ENCODE assay signal across 18 cellular contexts in the genomic region with DNA sequence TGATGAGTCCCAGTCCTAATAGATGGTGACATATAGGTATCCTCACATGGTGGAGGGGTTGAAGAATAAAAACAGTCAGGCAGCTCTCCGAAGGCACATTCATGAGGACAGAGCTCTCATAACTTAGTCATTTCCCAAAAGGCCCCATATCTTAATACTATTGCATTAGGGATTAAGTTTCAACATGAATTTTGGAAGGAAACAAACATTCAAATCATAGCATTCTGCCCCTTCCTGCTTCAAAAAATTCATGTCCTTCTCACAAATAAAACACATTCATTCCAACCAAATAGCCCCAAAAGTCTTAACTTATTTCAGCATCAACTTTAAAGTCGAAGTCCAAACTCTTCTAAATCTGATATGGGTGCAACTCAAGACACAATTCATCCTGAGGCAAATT.
DNase-seq lines count a peak whose midpoint lies in the region; TF ChIP-seq lines count a peak whose summit lies in the region.
"Had no signal": no experiment of that assay in that cellular context is flagged by ENCODE, and none has a peak within 500 bp of the region (broad histone marks: within the 10 kb centered on the region; RNA-seq: fewer than 3 reads in every experiment).

No MANE protein-coding gene starts in this region.

- H3K4me3 Mint-ChIP-seq in HFFc6 = no peak overlapping the region
- H3K4me3 Mint-ChIP-seq in chondrocyte (ENCODE audit: unreplicated experiment) = no peak overlapping the region
- H3K4me3 Mint-ChIP-seq: CD14-positive monocyte; CD4-positive, alpha-beta T cell; CD8-positive, alpha-beta memory T cell had no signal

- no peaks in the 10 kb centered on the region for H3K79me2 ChIP-seq in osteoblast (ENCODE audit: insufficient read depth, low read length)

- no peaks in the 10 kb centered on the region for H3K9me3 ChIP-seq in osteoblast (ENCODE audit: low read depth, low read length)
- H3K9me3 ChIP-seq: BE2C had no signal

- H3K27ac Mint-ChIP-seq in HFFc6 (no peak overlapping the region), chondrocyte (ENCODE audit: unreplicated experiment) (no peak overlapping the region)
- H3K27ac Mint-ChIP-seq: CD14-positive monocyte; CD4-positive, alpha-beta T cell; CD8-positive, alpha-beta memory T cell had no signal

- H3K4me2 ChIP-seq in osteoblast (ENCODE audit: insufficient read depth, low read length) = no peak overlapping the region
- H3K4me2 ChIP-seq: BLaER1 treated with 17β-estradiol and CSF1 and Interleukin-3, amounts not matched to agents 10 nM and 100 nM had no signal

- no peak overlapping the region for H2AFZ ChIP-seq in osteoblast (ENCODE audit: low read length)
- H2AFZ ChIP-seq: GM23248 had no signal

- H3K27me3 ChIP-seq in osteoblast (ENCODE audit: insufficient read depth, low read length) = no peaks in the 10 kb centered on the region
- H3K27me3 ChIP-seq: BE2C; BLaER1 treated with 17β-estradiol and CSF1 and Interleukin-3, amounts not matched to agents 10 nM and 100 nM had no signal

- H3K9me3 Mint-ChIP-seq in HFFc6 (no peaks in the 10 kb centered on the region), chondrocyte (ENCODE audit: low read depth) (peaks cover 12% of the 10 kb centered on the region)

- H3K4me1 ChIP-seq in osteoblast (ENCODE audit: insufficient read depth, low read length) = no peaks in the 10 kb centered on the region
- H3K4me1 ChIP-seq: BE2C; BLaER1 treated with 17β-estradiol and CSF1 and Interleukin-3, amounts not matched to agents 10 nM and 100 nM had no signal

- no peak overlapping the region for H3K27ac ChIP-seq in osteoblast (ENCODE audit: low read depth, low read length)
- H3K27ac ChIP-seq: 22Rv1; BLaER1 treated with 17β-estradiol and CSF1 and Interleukin-3, amounts not matched to agents 10 nM and 100 nM; GM23248 had no signal

- no peaks in the 10 kb centered on the region for H3K4me1 Mint-ChIP-seq in HFFc6 (ENCODE audit: low read depth)
- H3K4me1 Mint-ChIP-seq in chondrocyte (ENCODE audit: low read depth) = no peaks in the 10 kb centered on the region
- H3K4me1 Mint-ChIP-seq: CD14-positive monocyte; CD8-positive, alpha-beta memory T cell had no signal

- no peaks in the 10 kb centered on the region for H4K20me1 ChIP-seq in osteoblast (ENCODE audit: insufficient read depth, low read length)
- H4K20me1 ChIP-seq: BLaER1 treated with 17β-estradiol and CSF1 and Interleukin-3, amounts not matched to agents 10 nM and 100 nM had no signal

- no peak for TF ChIP-seq CTCF in AG09319 (IDR thresholded peaks at IDR 0.05; ENCODE audit: low read depth, low read length)
- TF ChIP-seq CTCF in HFFc6 (IDR thresholded peaks at IDR 0.05) = no peak
- TF ChIP-seq CTCF in chondrocyte (IDR thresholded peaks at IDR 0.05) = no peak
- no peak for TF ChIP-seq CTCF in osteoblast (IDR thresholded peaks at IDR 0.05; ENCODE audit: extremely low read depth, low read depth, low read length)

- H3K4me3 ChIP-seq in osteoblast (ENCODE audit: insufficient read depth, low read length) = no peak overlapping the region
- H3K4me3 ChIP-seq: BLaER1 treated with 17β-estradiol and CSF1 and Interleukin-3, amounts not matched to agents 10 nM and 100 nM; GM23248 had no signal

- no peaks in the 10 kb centered on the region for H3K36me3 ChIP-seq in osteoblast (ENCODE audit: insufficient read depth, low read length)
- H3K36me3 ChIP-seq: BE2C; BLaER1 treated with 17β-estradiol and CSF1 and Interleukin-3, amounts not matched to agents 10 nM and 100 nM had no signal

- DNase-seq in AG09319 (ENCODE audit: extremely low read depth, low read depth) (peak; percentile 3), dedifferentiated amniotic fluid mesenchymal stem cell (ENCODE audit: extremely low spot score) (peak; percentile 48), fibroblast of peridontal ligament (ENCODE audit: extremely low read depth) (peak; percentile 55), HFFc6 (no peak), chondrocyte (ENCODE audit: low spot score) (no peak), osteoblast (ENCODE audit: insufficient read length, low spot score, missing footprints) (no peak)
- DNase-seq: AML-193; BE2C; CD4-positive, alpha-beta T cell; CD8-positive, alpha-beta memory T cell; DMS53; DMS79 treated with DMSO at 0.1 percent for 48 hours; GM23248; H7; HCEC 1CT had no signal

- H3K27me3 Mint-ChIP-seq in HFFc6 (ENCODE audit: insufficient read depth) (peaks cover 13% of the 10 kb centered on the region; the same call in 1 of the 2 replicates), chondrocyte (ENCODE audit: low read depth) (no peaks in the 10 kb centered on the region)

- H3K36me3 Mint-ChIP-seq in HFFc6 (ENCODE audit: low read depth) (no peaks in the 10 kb centered on the region), chondrocyte (ENCODE audit: low read depth) (no peaks in the 10 kb centered on the region)
- H3K36me3 Mint-ChIP-seq: CD14-positive monocyte; CD8-positive, alpha-beta memory T cell had no signal

Comparison
In these comparisons a context has a peak if more than half of its experiments do, and no peak if none do; other contexts are left out.
1. DNase-seq: peak in AG09319 (single experiment), dedifferentiated amniotic fluid mesenchymal stem cell (single experiment) and fibroblast of peridontal ligament (single experiment); none in HFFc6 (single experiment), chondrocyte (single experiment) and osteoblast (single experiment).